In the genomic region with DNA sequence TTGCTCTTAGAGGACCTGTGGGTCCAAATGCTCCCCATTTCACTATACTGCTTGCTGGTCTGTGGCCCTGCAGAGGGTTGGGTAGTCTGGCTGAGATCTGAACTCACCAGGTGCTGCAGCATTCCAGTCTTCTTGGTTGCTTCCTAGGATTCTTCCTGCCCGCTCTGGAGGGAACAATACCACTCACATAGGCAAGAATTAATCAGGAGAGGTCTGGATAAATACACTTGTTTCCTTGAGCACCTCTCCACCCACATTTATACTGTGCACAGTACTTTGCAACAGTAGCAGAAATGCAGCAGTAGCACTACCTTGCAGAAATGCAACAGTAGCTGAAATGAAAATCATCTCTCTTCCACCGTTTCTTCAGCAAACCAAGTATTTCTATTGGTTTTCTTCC, we compare ENCODE assay signal across 2 cellular contexts.
TF ChIP-seq lines count a peak whose summit lies in the region.

No MANE protein-coding gene starts in this region.

TF ChIP-seq in GM23338, 12 proteins besides CTCF, POLR2A, EP300 and RAD21 (continues in another document):
- TF ChIP-seq ZNF462 (CRISPR knock-in tag; IDR thresholded peaks at IDR 0.05), result no peak
- TF ChIP-seq POLR2AphosphoS5 (IDR thresholded peaks at IDR 0.05; ENCODE audit: low read depth), result no peak
- no peak for TF ChIP-seq CREB1 (CRISPR knock-in tag; IDR thresholded peaks at IDR 0.05; ENCODE audit: low read depth)
- no peak for TF ChIP-seq EZH2phosphoT487 (IDR thresholded peaks at IDR 0.05; ENCODE audit: unreplicated experiment)
- TF ChIP-seq ZNF114 (CRISPR knock-in tag; IDR thresholded peaks at IDR 0.05), result no peak
- TF ChIP-seq, protein P1, sequence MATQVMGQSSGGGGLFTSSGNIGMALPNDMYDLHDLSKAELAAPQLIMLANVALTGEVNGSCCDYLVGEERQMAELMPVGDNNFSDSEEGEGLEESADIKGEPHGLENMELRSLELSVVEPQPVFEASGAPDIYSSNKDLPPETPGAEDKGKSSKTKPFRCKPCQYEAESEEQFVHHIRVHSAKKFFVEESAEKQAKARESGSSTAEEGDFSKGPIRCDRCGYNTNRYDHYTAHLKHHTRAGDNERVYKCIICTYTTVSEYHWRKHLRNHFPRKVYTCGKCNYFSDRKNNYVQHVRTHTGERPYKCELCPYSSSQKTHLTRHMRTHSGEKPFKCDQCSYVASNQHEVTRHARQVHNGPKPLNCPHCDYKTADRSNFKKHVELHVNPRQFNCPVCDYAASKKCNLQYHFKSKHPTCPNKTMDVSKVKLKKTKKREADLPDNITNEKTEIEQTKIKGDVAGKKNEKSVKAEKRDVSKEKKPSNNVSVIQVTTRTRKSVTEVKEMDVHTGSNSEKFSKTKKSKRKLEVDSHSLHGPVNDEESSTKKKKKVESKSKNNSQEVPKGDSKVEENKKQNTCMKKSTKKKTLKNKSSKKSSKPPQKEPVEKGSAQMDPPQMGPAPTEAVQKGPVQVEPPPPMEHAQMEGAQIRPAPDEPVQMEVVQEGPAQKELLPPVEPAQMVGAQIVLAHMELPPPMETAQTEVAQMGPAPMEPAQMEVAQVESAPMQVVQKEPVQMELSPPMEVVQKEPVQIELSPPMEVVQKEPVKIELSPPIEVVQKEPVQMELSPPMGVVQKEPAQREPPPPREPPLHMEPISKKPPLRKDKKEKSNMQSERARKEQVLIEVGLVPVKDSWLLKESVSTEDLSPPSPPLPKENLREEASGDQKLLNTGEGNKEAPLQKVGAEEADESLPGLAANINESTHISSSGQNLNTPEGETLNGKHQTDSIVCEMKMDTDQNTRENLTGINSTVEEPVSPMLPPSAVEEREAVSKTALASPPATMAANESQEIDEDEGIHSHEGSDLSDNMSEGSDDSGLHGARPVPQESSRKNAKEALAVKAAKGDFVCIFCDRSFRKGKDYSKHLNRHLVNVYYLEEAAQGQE (IDR thresholded peaks at IDR 0.05; ENCODE audit: unreplicated experiment), result no peak
- TF ChIP-seq EZH2 (IDR thresholded peaks at IDR 0.05; ENCODE audit: low read depth, unreplicated experiment), result no peak
- no peak for TF ChIP-seq ETS1 (IDR thresholded peaks at IDR 0.05)
- TF ChIP-seq NANOG (IDR thresholded peaks at IDR 0.05; ENCODE audit: borderline replicate concordance), result no peak
- TF ChIP-seq JUNB (IDR thresholded peaks at IDR 0.05; ENCODE audit: unreplicated experiment), result no peak

TF ChIP-seq in HEK293T, 16 proteins besides CTCF, POLR2A, EP300 and RAD21 (continued from another document):
- TF ChIP-seq, protein P2, sequence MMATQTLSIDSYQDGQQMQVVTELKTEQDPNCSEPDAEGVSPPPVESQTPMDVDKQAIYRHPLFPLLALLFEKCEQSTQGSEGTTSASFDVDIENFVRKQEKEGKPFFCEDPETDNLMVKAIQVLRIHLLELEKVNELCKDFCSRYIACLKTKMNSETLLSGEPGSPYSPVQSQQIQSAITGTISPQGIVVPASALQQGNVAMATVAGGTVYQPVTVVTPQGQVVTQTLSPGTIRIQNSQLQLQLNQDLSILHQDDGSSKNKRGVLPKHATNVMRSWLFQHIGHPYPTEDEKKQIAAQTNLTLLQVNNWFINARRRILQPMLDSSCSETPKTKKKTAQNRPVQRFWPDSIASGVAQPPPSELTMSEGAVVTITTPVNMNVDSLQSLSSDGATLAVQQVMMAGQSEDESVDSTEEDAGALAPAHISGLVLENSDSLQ (IDR thresholded peaks at IDR 0.05), result no peak
- TF ChIP-seq ARNT (IDR thresholded peaks at IDR 0.05) (no peak), FOXM1 (IDR thresholded peaks at IDR 0.05; ENCODE audit: borderline replicate concordance) (no peak), ZNF384 (IDR thresholded peaks at IDR 0.05) (no peak), SP1 (IDR thresholded peaks at IDR 0.05) (no peak), ELF4 (IDR thresholded peaks at IDR 0.05) (no peak), NFRKB (IDR thresholded peaks at IDR 0.05) (no peak), BHLHE40 (IDR thresholded peaks at IDR 0.05; ENCODE audit: borderline replicate concordance) (no peak)
